8 cellular contexts compared by ENCODE assay signal in the genomic region with DNA sequence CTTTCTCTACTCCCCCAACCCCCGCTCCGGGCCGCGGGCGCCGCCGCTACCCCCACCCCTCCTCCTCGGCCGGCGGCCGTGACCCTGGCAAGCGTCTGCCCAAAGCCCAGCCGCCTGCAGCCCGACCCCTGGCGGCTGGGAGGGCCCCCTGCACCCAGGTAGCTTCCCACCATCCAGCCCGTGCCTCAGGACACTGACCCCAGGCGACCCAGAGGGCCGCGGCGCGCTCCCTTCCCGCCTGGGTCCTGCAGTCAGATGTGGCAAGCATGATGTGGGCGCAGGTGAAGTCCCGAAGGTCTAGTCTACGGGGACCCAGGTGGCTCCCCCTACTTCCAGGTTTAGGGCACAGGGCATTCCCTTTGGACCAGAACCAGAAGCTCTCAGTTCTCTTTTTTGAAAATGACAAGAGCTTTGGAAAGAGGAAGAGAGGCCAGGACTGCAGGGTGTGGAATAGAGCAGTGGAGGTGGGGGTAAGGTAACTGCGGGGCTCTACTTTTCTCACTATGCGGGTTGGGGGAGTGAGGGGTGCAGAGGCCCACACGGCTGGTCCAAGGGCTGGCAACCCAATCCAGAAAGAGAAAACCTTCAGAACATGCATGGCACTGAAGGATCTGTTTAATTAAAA. TPM values are rescaled to one million over a fixed set of nuclear protein-coding genes. Genes with fewer than 3 reads are reported as not detected.
DNase-seq lines count a peak whose midpoint lies in the region; ATAC-seq and TF ChIP-seq lines count a peak whose summit lies in the region.

Gene DENND4B (minus strand): TSS at position 97 of the 625 bp plus-strand sequence. CDS start 2,344 bp downstream, outside the sequence.

- no peaks in the 10 kb centered on the region for H3K27me3 Mint-ChIP-seq in activated T-cell treated with anti-CD3 and anti-CD28 coated beads, Interleukin-2, amount 50 U/mL, for 4 hours (ENCODE audit: low read depth)
- H3K27me3 Mint-ChIP-seq in stimulated activated memory B cell treated with anti-CD40 and anti-IgM and Interleukin-4, amounts not matched to agents 10 μg/mL and 1 μg/mL and 100 μg/mL, for 72 hours = no peaks in the 10 kb centered on the region

- peak within 1 kb of the TSS; percentile 93 for H3K27ac Mint-ChIP-seq in stimulated activated memory B cell treated with anti-CD40 and anti-IgM and Interleukin-4, amounts not matched to agents 10 μg/mL and 1 μg/mL and 100 μg/mL, for 72 hours

- no peaks in the 10 kb centered on the region for H3K9me3 ChIP-seq in OCI-LY7 (ENCODE audit: low read length)
- no peaks in the 10 kb centered on the region for H3K9me3 ChIP-seq in muscle layer of duodenum (ENCODE audit: control insufficient read depth in 1 of 2, low read length in 2 of 2)

- H3K4me2 ChIP-seq in OCI-LY7 (ENCODE audit: low read length) = peak within 1 kb of the TSS; percentile 96

- POLR2A ChIA-PET in OCI-LY7 (lab: Charles Lee) = interaction anchor here (0.8 to 4.2 kb wide), 6 partner anchors 10 to 43 kb away, joined by 3 to 32 read pairs (median 8); partner anchors contain the start of genes CREB3L4 and GATAD2B

- H3K4me3 ChIP-seq in OCI-LY7 (ENCODE audit: low read depth, low read length, poor library complexity, severe bottlenecking) = peak within 1 kb of the TSS; percentile 86
- H3K4me3 ChIP-seq in muscle layer of duodenum (ENCODE audit: low read depth in 1 of 2, low read length in 2 of 2) = peak within 1 kb of the TSS; percentile 77 to 87

- H3K79me2 ChIP-seq in OCI-LY7 (ENCODE audit: insufficient read depth, low read depth, low read length) = peaks cover 20% of the 10 kb centered on the region

- H3K4me1 ChIP-seq in OCI-LY7 (ENCODE audit: insufficient read depth, low read length, poor library complexity, severe bottlenecking) (peaks cover 35% of the 10 kb centered on the region), muscle layer of duodenum (ENCODE audit: control insufficient read depth in 1 of 2, insufficient read depth in 2 of 2, low read length in 2 of 2) (peaks cover 6 to 15% of the 10 kb centered on the region in 2 donors)

- H3K9me3 Mint-ChIP-seq in activated T-cell treated with anti-CD3 and anti-CD28 coated beads, Interleukin-2, amount 50 U/mL, for 4 hours = no peaks in the 10 kb centered on the region
- H3K9me3 Mint-ChIP-seq in stimulated activated memory B cell treated with anti-CD40 and anti-IgM and Interleukin-4, amounts not matched to agents 10 μg/mL and 1 μg/mL and 100 μg/mL, for 72 hours = no peaks in the 10 kb centered on the region

- H3K4me3 Mint-ChIP-seq in activated T-cell treated with anti-CD3 and anti-CD28 coated beads, Interleukin-2, amount 50 U/mL, for 4 hours = peak within 1 kb of the TSS; percentile 92
- peak within 1 kb of the TSS; percentile 95 for H3K4me3 Mint-ChIP-seq in stimulated activated memory B cell treated with anti-CD40 and anti-IgM and Interleukin-4, amounts not matched to agents 10 μg/mL and 1 μg/mL and 100 μg/mL, for 72 hours

- H3K27me3 ChIP-seq in muscle layer of duodenum (ENCODE audit: low read depth, low read length) = no peaks in the 10 kb centered on the region

- DNase-seq in D341Med (ENCODE audit: low spot score) (peak; percentile 99), HT1080 (ENCODE audit: low read depth) (peak; percentile 71), OCI-LY7 (ENCODE audit: low spot score) (peak; percentile 90)
- peak; percentile 69 for DNase-seq in activated T-cell treated with anti-CD3 and anti-CD28 coated beads, Interleukin-2, amount 50 U/mL, for 4 hours

- peak; percentile 87 for TF ChIP-seq CTCF in OCI-LY7 (conservative IDR thresholded peaks at IDR 0.05; ENCODE audit: low read length)

- peak within 1 kb of the TSS; percentile 27; the same call in 1 of the 2 replicates for H2AFZ ChIP-seq in OCI-LY7 (ENCODE audit: low read length)

- H4K20me1 ChIP-seq in OCI-LY7 (ENCODE audit: insufficient read depth, low read length) = no peaks in the 10 kb centered on the region

- intact Hi-C loops in OCI-LY7 (cut with micrococcal nuclease; ENCODE audit: unreplicated experiment) = loop anchor here (1.0 to 2.0 kb wide), 4 partner anchors 12 to 149 kb away; partner anchors contain the start of genes CRTC2 and RAB13

- peaks cover 74% of the 10 kb centered on the region for H3K36me3 ChIP-seq in OCI-LY7 (ENCODE audit: insufficient read depth, low read length)
- H3K36me3 ChIP-seq in muscle layer of duodenum (ENCODE audit: control insufficient read depth in 1 of 2, insufficient read depth in 2 of 2, low read length in 2 of 2) = peaks cover 34 to 48% of the 10 kb centered on the region in 2 donors

- ATAC-seq in GM21360 (IDR thresholded peaks at IDR 0.05; ENCODE audit: unreplicated experiment) (peak; percentile 54), esophagus mucosa (peak; percentile 79)
- peak; percentile 75 to 79 for ATAC-seq in activated T-cell treated with anti-CD3 and anti-CD28 coated beads, Interleukin-2, amount 50 U/mL, for 4 hours
- peak; percentile 79 for ATAC-seq in stimulated activated memory B cell treated with anti-CD40 and anti-IgM and Interleukin-4, amounts not matched to agents 10 μg/mL and 1 μg/mL and 100 μg/mL, for 72 hours

- CTCF ChIA-PET in OCI-LY7 (lab: Charles Lee; ENCODE audit: unreplicated experiment) = interaction anchor here (1.3 kb wide), 1 partner anchor 20 kb away, joined by 6 read pairs; the partner anchor contains the start of gene CREB3L4

- no peaks in the 10 kb centered on the region for H3K9me2 ChIP-seq in OCI-LY7 (ENCODE audit: insufficient read depth, low read length)

- TSS peak; percentile 76 for BruUV-seq in OCI-LY7 (replicated peaks; lab: Mats Ljungman, UMichigan)

- peaks cover 36% of the 10 kb centered on the region for H3K4me1 Mint-ChIP-seq in activated T-cell treated with anti-CD3 and anti-CD28 coated beads, Interleukin-2, amount 50 U/mL, for 4 hours (ENCODE audit: low read depth)
- peaks cover 75% of the 10 kb centered on the region for H3K4me1 Mint-ChIP-seq in stimulated activated memory B cell treated with anti-CD40 and anti-IgM and Interleukin-4, amounts not matched to agents 10 μg/mL and 1 μg/mL and 100 μg/mL, for 72 hours

- peaks cover 33% of the 10 kb centered on the region for H3K36me3 Mint-ChIP-seq in activated T-cell treated with anti-CD3 and anti-CD28 coated beads, Interleukin-2, amount 50 U/mL, for 4 hours (ENCODE audit: insufficient read depth)
- peaks cover 59% of the 10 kb centered on the region for H3K36me3 Mint-ChIP-seq in stimulated activated memory B cell treated with anti-CD40 and anti-IgM and Interleukin-4, amounts not matched to agents 10 μg/mL and 1 μg/mL and 100 μg/mL, for 72 hours

- H3K27ac ChIP-seq in OCI-LY7 (ENCODE audit: low read depth, low read length, poor library complexity, severe bottlenecking) (peak within 1 kb of the TSS; percentile 92), muscle layer of duodenum (ENCODE audit: low read length) (peak within 1 kb of the TSS; percentile 83)

RNA-seq across cellular contexts. Expression of gene DENND4B, which starts in this region (rescaled TPM):
- total RNA-seq in HT1080 (2014; rRNA removed; shearing (Covaris generic)) = 15.2 and 17.6 TPM in 2 replicates
- 23.6 and 24.1 TPM in 2 replicates for polyA plus RNA-seq in HT1080 (2015; cell fraction: cytosol; rRNA removed)
- polyA plus RNA-seq in HT1080 (2015; cell fraction: nucleus; rRNA removed) = 148 and 152 TPM in 2 replicates
- total RNA-seq in OCI-LY7 (2014; rRNA removed; shearing (Covaris generic)) = 41.8 and 50.5 TPM in 2 replicates
- total RNA-seq in OCI-LY7 (2022) (160 and 164 TPM in 2 replicates), esophagus mucosa (12.1 TPM)
- 100 to 1,000 TPM; 110 to 117 (median 115) TPM for total RNA-seq in activated T-cell treated with anti-CD3 and anti-CD28 coated beads, Interleukin-2, amount 50 U/mL, for 4 hours

Comparison
In these comparisons a context has a peak if more than half of its experiments do, and no peak if none do; other contexts are left out.
1. Peak in every context shown above with its lines: DNase-seq, ATAC-seq, H3K4me3 ChIP-seq and H3K27ac ChIP-seq.